ENCODE assay signal across 1 cellular context in genomic region chr16:50680907-50681885, GRCh38.
TF ChIP-seq lines count a peak whose summit lies in the region.

TSS of gene SNX20 (minus strand) at chr16:50681312. CDS start at chr16:50677526, 3,786 bp downstream.

TF ChIP-seq in GM12878, 131 proteins besides CTCF, POLR2A, EP300 and RAD21 (continued from another document):
- TF ChIP-seq STAT3 (IDR thresholded peaks at IDR 0.05; ENCODE audit: low read depth, low read length) (no peak), JUNB (IDR thresholded peaks at IDR 0.05) (no peak), TCF7 (IDR thresholded peaks at IDR 0.05; ENCODE audit: borderline replicate concordance) (no peak), MYC (IDR thresholded peaks at IDR 0.05; ENCODE audit: insufficient read depth, insufficient read length, insufficient replicate concordance, low read length, severe bottlenecking) (no peak), TBL1XR1 (IDR thresholded peaks at IDR 0.05; ENCODE audit: low read depth, low read length) (peak; percentile 66; the same call in 1 of the 2 replicates), GATAD2B (conservative IDR thresholded peaks at IDR 0.05; ENCODE audit: low read depth) (peak; percentile 90), ZBTB4 (CRISPR knock-in tag; IDR thresholded peaks at IDR 0.05) (no peak), PKNOX1 (IDR thresholded peaks at IDR 0.05) (no peak), CEBPZ (IDR thresholded peaks at IDR 0.05; ENCODE audit: low read depth, low read length) (no peak), ZNF217 (IDR thresholded peaks at IDR 0.05) (peak; percentile 65; the same call in 1 of the 2 replicates), HCFC1 (IDR thresholded peaks at IDR 0.05; ENCODE audit: low read length) (no peak), PML (IDR thresholded peaks at IDR 0.05; ENCODE audit: low read length) (no peak), BCLAF1 (IDR thresholded peaks at IDR 0.05) (no peak), SIN3A (IDR thresholded peaks at IDR 0.05; ENCODE audit: low read depth, low read length) (peak; percentile 31; the same call in 1 of the 2 replicates), IKZF2 (IDR thresholded peaks at IDR 0.05) (peak; percentile 54; a peak in 1 of 4 replicates), ZNF384 (IDR thresholded peaks at IDR 0.05; ENCODE audit: borderline replicate concordance, low read depth, low read length) (peak; percentile 59; the same call in 1 of the 2 replicates), KAT2A (conservative IDR thresholded peaks at IDR 0.05; ENCODE audit: control insufficient read depth, low read depth, low read length) (no peak), CEBPB (IDR thresholded peaks at IDR 0.05; ENCODE audit: borderline replicate concordance in 1 of 2, low read depth in 2 of 2, low read length in 2 of 2) (no peak), PAX5 (IDR thresholded peaks at IDR 0.05; ENCODE audit: borderline replicate concordance, low read depth, low read length) (no peak; the same call in 1 of the 2 replicates), IRF4 (IDR thresholded peaks at IDR 0.05; ENCODE audit: low read depth, low read length) (no peak), BHLHE40 (IDR thresholded peaks at IDR 0.05; ENCODE audit: borderline replicate concordance in 1 of 2, low read depth in 2 of 2, low read length in 1 of 2) (no peak), NFXL1 (IDR thresholded peaks at IDR 0.05; ENCODE audit: borderline replicate concordance) (no peak), CBX5 (IDR thresholded peaks at IDR 0.05; ENCODE audit: low read depth) (no peak), IRF3 (IDR thresholded peaks at IDR 0.05) (no peak), E2F8 (IDR thresholded peaks at IDR 0.05; ENCODE audit: low read depth, partially characterized antibody) (no peak), MEF2B (IDR thresholded peaks at IDR 0.05; ENCODE audit: partially characterized antibody, poor library complexity, severe bottlenecking) (no peak), CHD1 (IDR thresholded peaks at IDR 0.05; ENCODE audit: low read depth, low read length) (0 out of 2 replicates have a peak, but pooled peaks have one; percentile 67), PBX3 (IDR thresholded peaks at IDR 0.05; ENCODE audit: insufficient replicate concordance, low read depth, low read length) (no peak), BCL11A (IDR thresholded peaks at IDR 0.05; ENCODE audit: low read depth, low read length) (no peak), MTA2 (IDR thresholded peaks at IDR 0.05; ENCODE audit: low read depth) (peak; percentile 64; the same call in 1 of the 2 replicates), CBX3 (IDR thresholded peaks at IDR 0.05; ENCODE audit: borderline replicate concordance, low read depth) (no peak), MAX (IDR thresholded peaks at IDR 0.05; ENCODE audit: low read depth, low read length) (no peak; the same call in 1 of the 2 replicates), MYB (IDR thresholded peaks at IDR 0.05; ENCODE audit: borderline replicate concordance, low read depth, low read length) (no peak), PRDM15 (CRISPR knock-in tag; IDR thresholded peaks at IDR 0.05) (no peak), TARDBP (IDR thresholded peaks at IDR 0.05; ENCODE audit: borderline replicate concordance) (no peak), SPI1 (IDR thresholded peaks at IDR 0.05; ENCODE audit: borderline replicate concordance, insufficient read depth, low read depth, low read length) (peak; percentile 51), EZH2 (IDR thresholded peaks at IDR 0.05; ENCODE audit: borderline replicate concordance, control insufficient read depth, low read depth, low read length) (no peak), CHD4 (IDR thresholded peaks at IDR 0.05) (no peak), POU2F2 (IDR thresholded peaks at IDR 0.05; ENCODE audit: borderline replicate concordance, low read depth, low read length) (0 out of 3 replicates have a peak, but pooled peaks have one; percentile 44), SRF (IDR thresholded peaks at IDR 0.05; ENCODE audit: low read depth in 2 of 2, low read length in 2 of 2) (no peak)
